In the genomic region with DNA sequence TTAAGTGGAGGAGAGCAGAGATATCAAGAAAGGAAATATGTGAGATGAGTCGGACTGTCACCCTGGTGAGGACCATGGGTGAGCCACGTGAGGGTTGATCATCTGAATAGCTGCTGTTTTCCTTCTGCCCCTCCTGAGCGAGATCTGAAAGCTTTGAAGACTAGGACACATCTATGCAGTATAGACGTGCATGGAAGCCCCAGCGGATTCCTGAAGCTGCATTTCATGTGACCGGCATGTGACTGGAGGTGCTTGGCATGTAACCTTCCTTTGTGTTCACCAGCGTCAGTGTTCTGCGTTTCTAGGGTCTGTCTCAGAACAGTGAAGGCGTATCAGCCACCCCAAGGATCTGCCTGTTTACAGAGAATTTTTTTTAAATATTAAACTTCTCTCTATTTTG, we compare ENCODE assay signal across 16 cellular contexts.
DNase-seq lines count a peak whose midpoint lies in the region; ATAC-seq and TF ChIP-seq lines count a peak whose summit lies in the region.
"Had no signal": no experiment of that assay in that cellular context is flagged by ENCODE, and none has a peak within 500 bp of the region (broad histone marks: within the 10 kb centered on the region; RNA-seq: fewer than 3 reads in every experiment).

No MANE protein-coding gene starts in this region.

- BruUV-seq in A673 (replicated peaks; lab: Mats Ljungman, UMichigan), result no TSS peak

- CTCF ChIA-PET in A673 (lab: Charles Lee), result no interaction called here

- H3K4me3 ChIP-seq in heart left ventricle, result no peak overlapping the region
- H3K4me3 ChIP-seq in trophoblast cell (ENCODE audit: low read depth, low read length), result no peak overlapping the region
- no peak overlapping the region for H3K4me3 ChIP-seq in A673 (ENCODE audit: low read depth, low read length, poor library complexity, severe bottlenecking)
- H3K4me3 ChIP-seq: BLaER1 treated with 17β-estradiol and CSF1 and Interleukin-3, amounts not matched to agents 10 nM and 100 nM; GM23338 had no signal

- H2AK5ac ChIP-seq in trophoblast cell (ENCODE audit: low read length), result no peak overlapping the region

- no peak for TF ChIP-seq POLR2A in heart left ventricle (IDR thresholded peaks at IDR 0.05)

- WGBS in heart left ventricle, 4 donors, result 57 to 74% (median 65%) methylated on average over 9 of the region's 9 CpGs
- no CpG with 5 or more reads among the region's 9 CpGs for WGBS in trophoblast cell (ENCODE audit: extremely low coverage, insufficient coverage, insufficient read length)

- H4K8ac ChIP-seq in trophoblast cell (ENCODE audit: low read depth, low read length), result no peak overlapping the region

- ATAC-seq in heart left ventricle, result peak in 3 of 4 donors; percentile 43 to 45 (median 43)
- ATAC-seq: CD8-positive, alpha-beta T cell had no signal

- H3K9me3 ChIP-seq in heart left ventricle, result no peaks in the 10 kb centered on the region
- H3K9me3 ChIP-seq in trophoblast cell (ENCODE audit: insufficient read depth, low read depth, low read length), result no peaks in the 10 kb centered on the region
- no peaks in the 10 kb centered on the region for H3K9me3 ChIP-seq in A673 (ENCODE audit: low read depth, low read length, poor library complexity, severe bottlenecking)

- no peak overlapping the region for H3K14ac ChIP-seq in trophoblast cell (ENCODE audit: low read length)

- no peak overlapping the region for H3K9ac ChIP-seq in trophoblast cell (ENCODE audit: low read length)
- H3K9ac ChIP-seq: BLaER1 treated with 17β-estradiol and CSF1 and Interleukin-3, amounts not matched to agents 10 nM and 100 nM had no signal

- no peak overlapping the region for H4K12ac ChIP-seq in trophoblast cell (ENCODE audit: low read depth, low read length)

- H3K27ac ChIP-seq in heart left ventricle (peak overlapping the region in 9 of 12 donors; percentile 9 to 87 (median 79)), trophoblast cell (ENCODE audit: low read depth, low read length) (no peak overlapping the region), A673 (ENCODE audit: low read depth, low read length, poor library complexity, severe bottlenecking) (no peak overlapping the region)
- H3K27ac ChIP-seq: BLaER1 treated with 17β-estradiol and CSF1 and Interleukin-3, amounts not matched to agents 10 nM and 100 nM had no signal

- no peaks in the 10 kb centered on the region for H3K36me3 ChIP-seq in heart left ventricle
- peaks cover 3 to 4% of the 10 kb centered on the region in 2 experiments for H3K36me3 ChIP-seq in trophoblast cell (ENCODE audit: control insufficient read depth in 1 of 2, insufficient read depth in 2 of 2, low read length in 2 of 2)
- no peaks in the 10 kb centered on the region for H3K36me3 ChIP-seq in A673 (ENCODE audit: insufficient read depth, low read length, poor library complexity, severe bottlenecking)

- TF ChIP-seq CTCF in heart left ventricle (IDR thresholded peaks at IDR 0.05), result no peak
- no peak for TF ChIP-seq CTCF in A673 (conservative IDR thresholded peaks at IDR 0.05; ENCODE audit: low read depth, low read length)

- H3K4ac ChIP-seq in trophoblast cell (ENCODE audit: low read depth, low read length), result no peak overlapping the region

- peaks cover 0 to 49% (median 16%) of the 10 kb centered on the region in 12 donors for H3K4me1 ChIP-seq in heart left ventricle
- H3K4me1 ChIP-seq in trophoblast cell (ENCODE audit: control insufficient read depth in 1 of 2, insufficient read depth in 2 of 2, low read length in 2 of 2), result no peaks in the 10 kb centered on the region
- H3K4me1 ChIP-seq in A673 (ENCODE audit: insufficient read depth, low read length, poor library complexity, severe bottlenecking), result peaks cover 13% of the 10 kb centered on the region

- no peak overlapping the region for H3K23ac ChIP-seq in trophoblast cell (ENCODE audit: low read length)

- DNase-seq in heart left ventricle, result peak in 1 of 5 donors; percentile 47
- DNase-seq in cardiac septum (ENCODE audit: low spot score), result no peak
- DNase-seq in foreskin melanocyte, result peak; percentile 78
- peak; percentile 49 to 55 for DNase-seq in trophoblast cell
- DNase-seq in retina, result no peak
- no peak for DNase-seq in A673 (ENCODE audit: low spot score)
- no peak for DNase-seq in NCI-H1048 (lab: John Stamatoyannopoulos, UW)
- DNase-seq: CD8-positive, alpha-beta T cell; HCEC 1CT; NCI-H1105; NCI-H510A; NCI-H748 treated with DMSO at 0.1 percent for 48 hours; NK-92 treated with Interleukin-12 subunit alpha and Interleukin-12 subunit beta, amount 100 ng/mL, for 24 hours; SHP77 had no signal

- H2BK5ac ChIP-seq in trophoblast cell (ENCODE audit: low read depth, low read length, poor library complexity), result no peak overlapping the region

- H3K4me2 ChIP-seq in trophoblast cell (ENCODE audit: low read length), result no peak overlapping the region
- H3K4me2 ChIP-seq: BLaER1 treated with 17β-estradiol and CSF1 and Interleukin-3, amounts not matched to agents 10 nM and 100 nM; GM23338 had no signal

- intact Hi-C loops in heart left ventricle (cut with DNase I) (loop anchor here in 1 of 10 donors (5.0 kb wide), 1 partner anchor 44 kb away; no protein-coding TSS in a partner anchor), cardiac septum (cut with DNase I) (no loop called here), A673 (cut with micrococcal nuclease; ENCODE audit: unreplicated experiment) (no loop called here)

- H3K27me3 ChIP-seq in heart left ventricle, result no peaks in the 10 kb centered on the region
- H3K27me3 ChIP-seq in trophoblast cell (ENCODE audit: insufficient read depth, low read length), result no peaks in the 10 kb centered on the region
- H3K27me3 ChIP-seq in A673 (replicated peaks; ENCODE audit: insufficient read depth, low read depth, low read length, poor library complexity), result no peaks in the 10 kb centered on the region

- H2AFZ ChIP-seq in trophoblast cell (ENCODE audit: insufficient read depth, low read length, poor library complexity), result no peak overlapping the region
- H2AFZ ChIP-seq: GM23338 had no signal

- peak overlapping the region; percentile 50 for H3K18ac ChIP-seq in trophoblast cell (ENCODE audit: low read length)

- H2BK120ac ChIP-seq in trophoblast cell (ENCODE audit: insufficient read depth, low read length, poor library complexity), result no peak overlapping the region

- H2BK12ac ChIP-seq in trophoblast cell (ENCODE audit: low read length), result no peak overlapping the region

- H3K79me1 ChIP-seq in trophoblast cell (ENCODE audit: low read length), result no peaks in the 10 kb centered on the region

- H3K79me2 ChIP-seq in trophoblast cell (ENCODE audit: control insufficient read depth, insufficient read depth, low read length, poor library complexity), result no peaks in the 10 kb centered on the region

- H4K91ac ChIP-seq in trophoblast cell (ENCODE audit: low read depth, low read length), result no peak overlapping the region

- POLR2A ChIA-PET in A673 (lab: Charles Lee; ENCODE audit: low non-redundant PET), result no interaction called here

Comparison
In these comparisons a context has a peak if more than half of its experiments do, and no peak if none do; other contexts are left out.
1. DNase-seq: peak in foreskin melanocyte (single experiment) and trophoblast cell (2 of 2); none in cardiac septum (single experiment), retina (single experiment), A673 (single experiment) and NCI-H1048 (single experiment).
2. H3K27ac ChIP-seq: peak in heart left ventricle (9 of 12); none in trophoblast cell (single experiment) and A673 (single experiment).